8 cellular contexts compared by ENCODE assay signal in genomic region chr10:32005050-32005449, GRCh38. TPM values are rescaled to one million over a fixed set of nuclear protein-coding genes. Genes with fewer than 3 reads are reported as not detected.
DNase-seq lines count a peak whose midpoint lies in the region; ATAC-seq and TF ChIP-seq lines count a peak whose summit lies in the region.

No MANE protein-coding gene starts in this region.

- H3K4me1 ChIP-seq in smooth muscle cell (ENCODE audit: low read depth): no peaks in the 10 kb centered on the region

- no peak overlapping the region for H3K27ac ChIP-seq in smooth muscle cell (ENCODE audit: low read depth)

- peak; percentile 11 for DNase-seq in DMS153 (lab: John Stamatoyannopoulos, UW)
- DNase-seq in DMS153 treated with DMSO at 0.1 percent for 48 hours (lab: John Stamatoyannopoulos, UW; ENCODE audit: unreplicated experiment): no peak
- DNase-seq in NCI-H69 (lab: John Stamatoyannopoulos, UW): peak; percentile 37
- DNase-seq in activated gamma-delta T cell treated with anti-CD3 and anti-CD28 coated beads, Interleukin-2, amount 50 U/mL, for 16 hours (ENCODE audit: low read depth): peak; percentile 7
- peak; percentile 39 for DNase-seq in glomerular endothelial cell (ENCODE audit: extremely low read depth, low read depth, low spot score)
- no peak for DNase-seq in smooth muscle cell (lab: John Stamatoyannopoulos, UW; ENCODE audit: unreplicated experiment)
- DNase-seq in cerebellar nuclear complex (lab: John Stamatoyannopoulos, UW): no peak

- peaks cover 20% of the 10 kb centered on the region for H4K20me1 ChIP-seq in smooth muscle cell (ENCODE audit: low read depth)

- no peak overlapping the region for H3K4me2 ChIP-seq in smooth muscle cell

- no peak overlapping the region for H3K4me3 ChIP-seq in smooth muscle cell

- H2AFZ ChIP-seq in smooth muscle cell (ENCODE audit: low read depth): no peak overlapping the region

- no peak overlapping the region for H3K9ac ChIP-seq in smooth muscle cell (ENCODE audit: low read depth)

- ATAC-seq in GM21529 (IDR thresholded peaks at IDR 0.05; ENCODE audit: unreplicated experiment): peak; percentile 67

- peak; percentile 57 for TF ChIP-seq CTCF in smooth muscle cell (IDR thresholded peaks at IDR 0.05; ENCODE audit: borderline replicate concordance, insufficient read depth, poor library complexity, severe bottlenecking)

- H3F3A ChIP-seq in smooth muscle cell (ENCODE audit: low read depth): peaks cover 22% of the 10 kb centered on the region

- WGBS in smooth muscle cell (ENCODE audit: low lambda C conversion rate): 72% methylated on average over 4 of the region's 4 CpGs

- no peaks in the 10 kb centered on the region for H3K9me3 ChIP-seq in smooth muscle cell (replicated peaks; ENCODE audit: low read depth)

- H3K79me2 ChIP-seq in smooth muscle cell (ENCODE audit: low read depth): no peaks in the 10 kb centered on the region

- H3K36me3 ChIP-seq in smooth muscle cell (ENCODE audit: low read depth): peaks cover 2% of the 10 kb centered on the region

- no peaks in the 10 kb centered on the region for H3K27me3 ChIP-seq in smooth muscle cell (ENCODE audit: low read depth)

RNA-seq across cellular contexts. Expression of gene KIF5B, which starts 51.2 kb away (rescaled TPM):
- total RNA-seq in glomerular endothelial cell (117 and 161 TPM in 2 replicates), smooth muscle cell (164 and 198 TPM in 2 replicates)
- 74.2 and 82.2 TPM in 2 replicates for polyA plus RNA-seq in smooth muscle cell

Comparison
In these comparisons a context has a peak if more than half of its experiments do, and no peak if none do; other contexts are left out.
1. DNase-seq: peak in DMS153 (single experiment), NCI-H69 (single experiment), activated gamma-delta T cell treated with anti-CD3 and anti-CD28 coated beads, Interleukin-2, amount 50 U/mL, for 16 hours (single experiment) and glomerular endothelial cell (single experiment); none in DMS153 treated with DMSO at 0.1 percent for 48 hours (single experiment), smooth muscle cell (single experiment) and cerebellar nuclear complex (0 of 2).